ENCODE assay signal across 1 cellular context in genomic region chr22:47020157-47020556, GRCh38.
TF ChIP-seq lines count a peak whose summit lies in the region.

No MANE protein-coding gene starts in this region.

TF ChIP-seq in IMR-90, 13 proteins besides CTCF, POLR2A, EP300 and RAD21:
- TF ChIP-seq MAZ (IDR thresholded peaks at IDR 0.05; ENCODE audit: borderline replicate concordance, low read depth, low read length) (no peak), NFE2L2 (IDR thresholded peaks at IDR 0.05; ENCODE audit: low read depth, low read length) (no peak), SMC3 (IDR thresholded peaks at IDR 0.05; ENCODE audit: low read depth, low read length) (no peak), RFX5 (IDR thresholded peaks at IDR 0.05; ENCODE audit: low read depth, low read length) (no peak), CHD1 (IDR thresholded peaks at IDR 0.05; ENCODE audit: low read depth, low read length) (no peak), MAFK (IDR thresholded peaks at IDR 0.05; ENCODE audit: low read depth, low read length) (peak; percentile 73), CEBPB (IDR thresholded peaks at IDR 0.05; ENCODE audit: low read depth, low read length) (peak; percentile 57; the same call in 1 of the 2 replicates)
